In the genomic region with DNA sequence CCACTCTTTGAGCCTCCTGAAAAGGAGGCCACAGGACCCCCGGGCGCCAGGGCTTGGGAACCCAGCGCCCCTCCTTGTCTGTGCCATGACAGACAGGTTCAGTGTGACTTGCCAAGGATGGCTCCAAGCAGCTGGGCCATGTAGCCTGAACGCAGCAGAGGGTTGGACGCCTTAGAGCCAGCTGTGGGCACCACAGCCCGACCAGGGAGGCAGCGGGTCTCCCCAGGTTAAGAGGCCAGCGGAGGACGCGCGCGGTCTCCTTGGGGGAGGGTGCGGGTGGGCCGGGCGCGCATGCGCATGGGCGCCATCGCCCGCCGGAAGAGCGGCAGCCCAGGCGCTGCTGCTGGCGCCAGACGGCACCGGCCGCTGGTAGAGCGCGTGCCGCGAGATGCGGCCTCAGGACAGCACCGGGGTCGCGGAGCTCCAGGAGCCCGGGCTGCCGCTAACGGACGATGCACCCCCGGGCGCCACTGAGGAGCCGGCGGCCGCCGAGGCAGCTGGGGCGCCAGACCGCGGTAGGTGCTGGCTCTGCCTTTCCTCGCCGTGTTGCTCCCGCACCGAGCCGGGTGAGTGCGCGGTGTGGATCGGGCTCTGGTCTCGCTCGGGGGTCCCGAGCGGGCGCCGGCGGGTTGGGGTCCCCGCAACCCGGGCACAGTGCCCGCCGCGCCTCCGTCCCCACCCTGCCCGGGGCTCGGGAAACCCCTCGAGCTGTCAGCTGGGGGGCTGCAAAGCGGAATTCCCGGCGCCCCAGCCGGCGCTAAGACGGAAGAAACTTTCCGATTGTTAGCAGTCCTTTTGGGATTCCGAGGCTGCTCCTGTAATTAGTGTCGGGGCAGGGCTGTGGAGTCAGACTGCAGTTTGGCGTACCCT, we compare ENCODE assay signal across 1 cellular context.
TF ChIP-seq lines count a peak whose summit lies in the region.

Gene SLC35G1, plus strand, starts transcription at position 333 of the 870 bp plus-strand sequence. Its CDS starts 56 bp downstream, at position 389.

TF ChIP-seq in HEK293, 187 proteins besides CTCF, POLR2A, EP300 and RAD21 (continued from another document and continues in another):
- TF ChIP-seq ZNF518A (tag by site-specific recombination; conservative IDR thresholded peaks at IDR 0.05; ENCODE audit: low read depth), result 0 out of 2 replicates have a peak, but pooled peaks have one; percentile 36
- TF ChIP-seq ZNF16 (tag by site-specific recombination; IDR thresholded peaks at IDR 0.05; ENCODE audit: low read depth), result no peak
- no peak for TF ChIP-seq ZNF394 (tag by site-specific recombination; IDR thresholded peaks at IDR 0.05; ENCODE audit: borderline replicate concordance)
- TF ChIP-seq KLF16 (tag by site-specific recombination; IDR thresholded peaks at IDR 0.05), result peak; percentile 39; the same call in 1 of the 2 replicates
- TF ChIP-seq ZNF121 (tag by site-specific recombination; IDR thresholded peaks at IDR 0.05), result no peak
- TF ChIP-seq ZNF558 (tag by site-specific recombination; IDR thresholded peaks at IDR 0.05), result no peak
- TF ChIP-seq ZNF529 (tag by site-specific recombination; IDR thresholded peaks at IDR 0.05; ENCODE audit: insufficient replicate concordance), result no peak
- no peak for TF ChIP-seq ZNF664 (tag by site-specific recombination; IDR thresholded peaks at IDR 0.05)
- no peak for TF ChIP-seq GLI4 (tag by site-specific recombination; IDR thresholded peaks at IDR 0.05)
- TF ChIP-seq PRDM6 (tag by site-specific recombination; IDR thresholded peaks at IDR 0.05), result no peak
- TF ChIP-seq ZNF155 (tag by site-specific recombination; IDR thresholded peaks at IDR 0.05), result no peak
- peak; percentile 31; the same call in 1 of the 2 replicates for TF ChIP-seq KLF8 (tag by site-specific recombination; IDR thresholded peaks at IDR 0.05)
- TF ChIP-seq ZNF639 (tag by site-specific recombination; IDR thresholded peaks at IDR 0.05), result no peak
- TF ChIP-seq BCL11A (tag by site-specific recombination; IDR thresholded peaks at IDR 0.05; ENCODE audit: low read depth), result no peak
- TF ChIP-seq ZNF629 (tag by site-specific recombination; IDR thresholded peaks at IDR 0.05), result 0 out of 2 replicates have a peak, but pooled peaks have one; percentile 14
- TF ChIP-seq, protein P1, sequence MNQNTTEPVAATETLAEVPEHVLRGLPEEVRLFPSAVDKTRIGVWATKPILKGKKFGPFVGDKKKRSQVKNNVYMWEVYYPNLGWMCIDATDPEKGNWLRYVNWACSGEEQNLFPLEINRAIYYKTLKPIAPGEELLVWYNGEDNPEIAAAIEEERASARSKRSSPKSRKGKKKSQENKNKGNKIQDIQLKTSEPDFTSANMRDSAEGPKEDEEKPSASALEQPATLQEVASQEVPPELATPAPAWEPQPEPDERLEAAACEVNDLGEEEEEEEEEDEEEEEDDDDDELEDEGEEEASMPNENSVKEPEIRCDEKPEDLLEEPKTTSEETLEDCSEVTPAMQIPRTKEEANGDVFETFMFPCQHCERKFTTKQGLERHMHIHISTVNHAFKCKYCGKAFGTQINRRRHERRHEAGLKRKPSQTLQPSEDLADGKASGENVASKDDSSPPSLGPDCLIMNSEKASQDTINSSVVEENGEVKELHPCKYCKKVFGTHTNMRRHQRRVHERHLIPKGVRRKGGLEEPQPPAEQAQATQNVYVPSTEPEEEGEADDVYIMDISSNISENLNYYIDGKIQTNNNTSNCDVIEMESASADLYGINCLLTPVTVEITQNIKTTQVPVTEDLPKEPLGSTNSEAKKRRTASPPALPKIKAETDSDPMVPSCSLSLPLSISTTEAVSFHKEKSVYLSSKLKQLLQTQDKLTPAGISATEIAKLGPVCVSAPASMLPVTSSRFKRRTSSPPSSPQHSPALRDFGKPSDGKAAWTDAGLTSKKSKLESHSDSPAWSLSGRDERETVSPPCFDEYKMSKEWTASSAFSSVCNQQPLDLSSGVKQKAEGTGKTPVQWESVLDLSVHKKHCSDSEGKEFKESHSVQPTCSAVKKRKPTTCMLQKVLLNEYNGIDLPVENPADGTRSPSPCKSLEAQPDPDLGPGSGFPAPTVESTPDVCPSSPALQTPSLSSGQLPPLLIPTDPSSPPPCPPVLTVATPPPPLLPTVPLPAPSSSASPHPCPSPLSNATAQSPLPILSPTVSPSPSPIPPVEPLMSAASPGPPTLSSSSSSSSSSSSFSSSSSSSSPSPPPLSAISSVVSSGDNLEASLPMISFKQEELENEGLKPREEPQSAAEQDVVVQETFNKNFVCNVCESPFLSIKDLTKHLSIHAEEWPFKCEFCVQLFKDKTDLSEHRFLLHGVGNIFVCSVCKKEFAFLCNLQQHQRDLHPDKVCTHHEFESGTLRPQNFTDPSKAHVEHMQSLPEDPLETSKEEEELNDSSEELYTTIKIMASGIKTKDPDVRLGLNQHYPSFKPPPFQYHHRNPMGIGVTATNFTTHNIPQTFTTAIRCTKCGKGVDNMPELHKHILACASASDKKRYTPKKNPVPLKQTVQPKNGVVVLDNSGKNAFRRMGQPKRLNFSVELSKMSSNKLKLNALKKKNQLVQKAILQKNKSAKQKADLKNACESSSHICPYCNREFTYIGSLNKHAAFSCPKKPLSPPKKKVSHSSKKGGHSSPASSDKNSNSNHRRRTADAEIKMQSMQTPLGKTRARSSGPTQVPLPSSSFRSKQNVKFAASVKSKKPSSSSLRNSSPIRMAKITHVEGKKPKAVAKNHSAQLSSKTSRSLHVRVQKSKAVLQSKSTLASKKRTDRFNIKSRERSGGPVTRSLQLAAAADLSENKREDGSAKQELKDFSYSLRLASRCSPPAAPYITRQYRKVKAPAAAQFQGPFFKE (tag by site-specific recombination; IDR thresholded peaks at IDR 0.05; ENCODE audit: borderline replicate concordance), result no peak
- peak; percentile 61 for TF ChIP-seq ZBTB17 (tag by site-specific recombination; IDR thresholded peaks at IDR 0.05)
- TF ChIP-seq, protein P2, sequence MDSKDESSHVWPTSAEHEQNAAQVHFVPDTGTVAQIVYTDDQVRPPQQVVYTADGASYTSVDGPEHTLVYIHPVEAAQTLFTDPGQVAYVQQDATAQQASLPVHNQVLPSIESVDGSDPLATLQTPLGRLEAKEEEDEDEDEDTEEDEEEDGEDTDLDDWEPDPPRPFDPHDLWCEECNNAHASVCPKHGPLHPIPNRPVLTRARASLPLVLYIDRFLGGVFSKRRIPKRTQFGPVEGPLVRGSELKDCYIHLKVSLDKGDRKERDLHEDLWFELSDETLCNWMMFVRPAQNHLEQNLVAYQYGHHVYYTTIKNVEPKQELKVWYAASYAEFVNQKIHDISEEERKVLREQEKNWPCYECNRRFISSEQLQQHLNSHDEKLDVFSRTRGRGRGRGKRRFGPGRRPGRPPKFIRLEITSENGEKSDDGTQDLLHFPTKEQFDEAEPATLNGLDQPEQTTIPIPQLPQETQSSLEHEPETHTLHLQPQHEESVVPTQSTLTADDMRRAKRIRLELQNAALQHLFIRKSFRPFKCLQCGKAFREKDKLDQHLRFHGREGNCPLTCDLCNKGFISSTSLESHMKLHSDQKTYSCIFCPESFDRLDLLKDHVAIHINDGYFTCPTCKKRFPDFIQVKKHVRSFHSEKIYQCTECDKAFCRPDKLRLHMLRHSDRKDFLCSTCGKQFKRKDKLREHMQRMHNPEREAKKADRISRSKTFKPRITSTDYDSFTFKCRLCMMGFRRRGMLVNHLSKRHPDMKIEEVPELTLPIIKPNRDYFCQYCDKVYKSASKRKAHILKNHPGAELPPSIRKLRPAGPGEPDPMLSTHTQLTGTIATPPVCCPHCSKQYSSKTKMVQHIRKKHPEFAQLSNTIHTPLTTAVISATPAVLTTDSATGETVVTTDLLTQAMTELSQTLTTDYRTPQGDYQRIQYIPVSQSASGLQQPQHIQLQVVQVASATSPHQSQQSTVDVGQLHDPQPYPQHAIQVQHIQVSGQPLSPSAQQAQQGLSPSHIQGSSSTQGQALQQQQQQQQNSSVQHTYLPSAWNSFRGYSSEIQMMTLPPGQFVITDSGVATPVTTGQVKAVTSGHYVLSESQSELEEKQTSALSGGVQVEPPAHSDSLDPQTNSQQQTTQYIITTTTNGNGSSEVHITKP (tag by site-specific recombination; IDR thresholded peaks at IDR 0.05), result no peak
- TF ChIP-seq ZNF133 (tag by site-specific recombination; IDR thresholded peaks at IDR 0.05), result no peak
- TF ChIP-seq SP7 (tag by site-specific recombination; IDR thresholded peaks at IDR 0.05), result peak; percentile 50
- TF ChIP-seq ZNF19 (tag by site-specific recombination; IDR thresholded peaks at IDR 0.05; ENCODE audit: low read depth), result no peak
- TF ChIP-seq, protein P3, sequence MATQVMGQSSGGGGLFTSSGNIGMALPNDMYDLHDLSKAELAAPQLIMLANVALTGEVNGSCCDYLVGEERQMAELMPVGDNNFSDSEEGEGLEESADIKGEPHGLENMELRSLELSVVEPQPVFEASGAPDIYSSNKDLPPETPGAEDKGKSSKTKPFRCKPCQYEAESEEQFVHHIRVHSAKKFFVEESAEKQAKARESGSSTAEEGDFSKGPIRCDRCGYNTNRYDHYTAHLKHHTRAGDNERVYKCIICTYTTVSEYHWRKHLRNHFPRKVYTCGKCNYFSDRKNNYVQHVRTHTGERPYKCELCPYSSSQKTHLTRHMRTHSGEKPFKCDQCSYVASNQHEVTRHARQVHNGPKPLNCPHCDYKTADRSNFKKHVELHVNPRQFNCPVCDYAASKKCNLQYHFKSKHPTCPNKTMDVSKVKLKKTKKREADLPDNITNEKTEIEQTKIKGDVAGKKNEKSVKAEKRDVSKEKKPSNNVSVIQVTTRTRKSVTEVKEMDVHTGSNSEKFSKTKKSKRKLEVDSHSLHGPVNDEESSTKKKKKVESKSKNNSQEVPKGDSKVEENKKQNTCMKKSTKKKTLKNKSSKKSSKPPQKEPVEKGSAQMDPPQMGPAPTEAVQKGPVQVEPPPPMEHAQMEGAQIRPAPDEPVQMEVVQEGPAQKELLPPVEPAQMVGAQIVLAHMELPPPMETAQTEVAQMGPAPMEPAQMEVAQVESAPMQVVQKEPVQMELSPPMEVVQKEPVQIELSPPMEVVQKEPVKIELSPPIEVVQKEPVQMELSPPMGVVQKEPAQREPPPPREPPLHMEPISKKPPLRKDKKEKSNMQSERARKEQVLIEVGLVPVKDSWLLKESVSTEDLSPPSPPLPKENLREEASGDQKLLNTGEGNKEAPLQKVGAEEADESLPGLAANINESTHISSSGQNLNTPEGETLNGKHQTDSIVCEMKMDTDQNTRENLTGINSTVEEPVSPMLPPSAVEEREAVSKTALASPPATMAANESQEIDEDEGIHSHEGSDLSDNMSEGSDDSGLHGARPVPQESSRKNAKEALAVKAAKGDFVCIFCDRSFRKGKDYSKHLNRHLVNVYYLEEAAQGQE (tag by site-specific recombination; IDR thresholded peaks at IDR 0.05), result no peak
- TF ChIP-seq, protein P4, sequence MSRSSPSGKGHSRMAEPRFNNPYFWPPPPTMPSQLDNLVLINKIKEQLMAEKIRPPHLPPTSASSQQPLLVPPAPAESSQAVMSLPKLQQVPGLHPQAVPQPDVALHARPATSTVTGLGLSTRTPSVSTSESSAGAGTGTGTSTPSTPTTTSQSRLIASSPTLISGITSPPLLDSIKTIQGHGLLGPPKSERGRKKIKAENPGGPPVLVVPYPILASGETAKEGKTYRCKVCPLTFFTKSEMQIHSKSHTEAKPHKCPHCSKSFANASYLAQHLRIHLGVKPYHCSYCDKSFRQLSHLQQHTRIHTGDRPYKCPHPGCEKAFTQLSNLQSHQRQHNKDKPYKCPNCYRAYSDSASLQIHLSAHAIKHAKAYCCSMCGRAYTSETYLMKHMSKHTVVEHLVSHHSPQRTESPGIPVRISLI (tag by site-specific recombination; IDR thresholded peaks at IDR 0.05), result no peak
- no peak; the same call in 1 of the 2 replicates for TF ChIP-seq KLF1 (tag by site-specific recombination; IDR thresholded peaks at IDR 0.05)
- TF ChIP-seq ZNF211 (tag by site-specific recombination; IDR thresholded peaks at IDR 0.05; ENCODE audit: low read depth), result no peak
